In genomic region chr5:107389130-107389553, GRCh38 we compare ENCODE assay signal across 8 cellular contexts.
DNase-seq lines count a peak whose midpoint lies in the region; ATAC-seq, FAIRE-seq and TF ChIP-seq lines count a peak whose summit lies in the region.

No MANE protein-coding gene starts in this region.

- peaks cover 14 to 28% of the 10 kb centered on the region in 2 donors for H3K4me1 ChIP-seq in left lung

- no peaks in the 10 kb centered on the region for H3K9me3 ChIP-seq in left lung

- intact Hi-C loops in left lung (cut with DNase I) = no loop called here
- intact Hi-C loops in head of caudate nucleus (cut with DNase I) = no loop called here

- DNase-seq in ACHN = peak; percentile 8
- DNase-seq in GM12891 (ENCODE audit: insufficient read length, low spot score) = no peak
- DNase-seq in NCI-H146 treated with DMSO at 0.1 percent for 48 hours (lab: John Stamatoyannopoulos, UW; ENCODE audit: unreplicated experiment) = peak; percentile 5
- no peak for DNase-seq in left lung
- no peak for DNase-seq in activated CD8-positive, alpha-beta memory T cell treated with anti-CD3 and anti-CD28 coated beads, Interleukin-2, amount 50 U/mL, for 4 hours
- DNase-seq in head of caudate nucleus = no peak

- no peak for TF ChIP-seq POLR2A in GM12891 (IDR thresholded peaks at IDR 0.05; ENCODE audit: low read depth, low read length)

- H3K4me1 Mint-ChIP-seq in activated T-helper 17 cell treated with anti-CD3 and anti-CD28 coated beads, Interleukin-2, amount 50 U/mL, for 72 hours = peaks cover 25% of the 10 kb centered on the region

- H3K4me3 ChIP-seq in left lung = no peak overlapping the region

- ATAC-seq in HG02759 (IDR thresholded peaks at IDR 0.05; ENCODE audit: unreplicated experiment) = peak; percentile 84
- ATAC-seq in activated T-helper 17 cell treated with anti-CD3 and anti-CD28 coated beads, Interleukin-2, amount 50 U/mL, for 72 hours (replicated peaks) = peak; percentile 71
- ATAC-seq in left lung = peak; percentile 73

- H3K9me3 Mint-ChIP-seq in activated T-helper 17 cell treated with anti-CD3 and anti-CD28 coated beads, Interleukin-2, amount 50 U/mL, for 72 hours = no peaks in the 10 kb centered on the region

- in situ Hi-C loops in ACHN (cut with HindIII; ENCODE audit: low pct_ligation_motif_present, low pct_unique_long_range_greater_than_20kb, low sequenced_read_pairs) = no loop called here

- H3K27ac ChIP-seq in left lung = peak overlapping the region in 1 of 2 donors; percentile 72

- H3K27me3 Mint-ChIP-seq in activated T-helper 17 cell treated with anti-CD3 and anti-CD28 coated beads, Interleukin-2, amount 50 U/mL, for 72 hours = peaks cover 3% of the 10 kb centered on the region

- H3K27me3 ChIP-seq in left lung = no peaks in the 10 kb centered on the region

- no peaks in the 10 kb centered on the region for H3K36me3 ChIP-seq in left lung

- H3K4me3 Mint-ChIP-seq in activated T-helper 17 cell treated with anti-CD3 and anti-CD28 coated beads, Interleukin-2, amount 50 U/mL, for 72 hours = peak overlapping the region; percentile 45

- TF ChIP-seq CTCF in left lung (IDR thresholded peaks at IDR 0.05) = no peak

- no peaks in the 10 kb centered on the region for H3K36me3 Mint-ChIP-seq in activated T-helper 17 cell treated with anti-CD3 and anti-CD28 coated beads, Interleukin-2, amount 50 U/mL, for 72 hours (ENCODE audit: low read depth)

- peak overlapping the region; percentile 31 for H3K27ac Mint-ChIP-seq in activated T-helper 17 cell treated with anti-CD3 and anti-CD28 coated beads, Interleukin-2, amount 50 U/mL, for 72 hours

- FAIRE-seq in GM12891 (lab: Jason Lieb, UNC) = peak; percentile 98

TF ChIP-seq in GM12891, 5 proteins besides CTCF, POLR2A, EP300 and RAD21:
- TF ChIP-seq POLR2AphosphoS5 (IDR thresholded peaks at IDR 0.05; ENCODE audit: low read depth, low read length) (no peak), TAF1 (IDR thresholded peaks at IDR 0.05; ENCODE audit: low read depth, low read length) (no peak), SPI1 (IDR thresholded peaks at IDR 0.05; ENCODE audit: low read depth, low read length) (no peak), PAX5 (IDR thresholded peaks at IDR 0.05; ENCODE audit: insufficient read depth, low read length, severe bottlenecking) (no peak), POU2F2 (IDR thresholded peaks at IDR 0.05; ENCODE audit: low read depth, low read length) (peak; percentile 80)

Comparison
In these comparisons a context has a peak if more than half of its experiments do, and no peak if none do; other contexts are left out.
1. DNase-seq: peak in ACHN (single experiment) and NCI-H146 treated with DMSO at 0.1 percent for 48 hours (single experiment); none in GM12891 (single experiment), left lung (0 of 2), activated CD8-positive, alpha-beta memory T cell treated with anti-CD3 and anti-CD28 coated beads, Interleukin-2, amount 50 U/mL, for 4 hours (single experiment) and head of caudate nucleus (0 of 42).
2. Peak in every context shown above with its lines, with median percentiles within 50 percentile points of each other: ATAC-seq.